Comparison of ENCODE assay signal across 8 cellular contexts in the genomic region with DNA sequence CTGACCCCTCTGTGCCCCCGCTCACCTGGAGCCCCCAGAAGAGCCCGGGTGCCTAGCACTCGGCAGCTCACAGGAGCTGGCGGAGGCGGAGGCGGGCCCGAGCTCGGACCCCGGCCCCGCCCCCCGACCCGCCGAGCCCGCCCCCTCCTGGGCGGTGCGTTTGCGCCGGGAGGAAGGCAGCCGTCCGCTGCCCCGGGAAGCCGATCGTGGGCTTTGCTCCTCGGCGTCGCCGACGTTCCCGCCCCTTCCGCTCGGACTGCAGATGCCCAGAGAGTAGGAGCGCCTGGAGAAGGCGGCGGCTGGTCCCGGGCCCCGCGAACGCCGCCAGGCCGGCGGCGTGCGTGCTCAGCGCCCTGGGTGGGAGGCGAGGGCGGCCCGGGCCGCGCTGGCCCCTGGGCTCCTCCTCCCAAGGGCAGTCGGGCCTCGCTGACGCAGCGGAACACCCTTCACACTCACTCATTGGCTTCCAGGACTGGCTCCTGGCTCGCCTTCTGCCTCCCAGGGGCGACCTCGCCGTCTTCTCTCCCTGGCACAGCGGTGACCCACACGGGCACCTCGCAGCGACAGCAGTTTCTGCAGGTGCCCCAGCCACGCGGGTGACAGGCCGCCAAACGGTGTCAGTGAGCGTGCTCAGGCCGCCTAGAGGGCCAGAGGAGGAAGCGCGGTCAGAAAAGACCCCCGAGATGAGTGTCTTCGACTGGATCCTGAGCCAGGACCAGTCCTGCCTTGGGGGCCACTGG. TPM values are rescaled to one million over a fixed set of nuclear protein-coding genes. Genes with fewer than 3 reads are reported as not detected.
DNase-seq lines count a peak whose midpoint lies in the region; ATAC-seq and TF ChIP-seq lines count a peak whose summit lies in the region.

A gene (minus strand): TSS at position 74 of the 740 bp plus-strand sequence. CDS start 415 bp downstream, outside the sequence.

- intact Hi-C loops in right lobe of liver (cut with DNase I) = no loop called here

- H3K27ac ChIP-seq in right lobe of liver = peak within 1 kb of the TSS; percentile 84 to 95 (median 92)

- WGBS in right lobe of liver (ENCODE audit: insufficient coverage, low coverage, low lambda C conversion rate, missing lambda C conversion rate) = 1% methylated on average over 17 of the region's 71 CpGs

- ATAC-seq in GM18867 (IDR thresholded peaks at IDR 0.05; ENCODE audit: unreplicated experiment) (peak; percentile 83), HG03139 (IDR thresholded peaks at IDR 0.05; ENCODE audit: unreplicated experiment) (peak; percentile 61), right lobe of liver (peak; percentile 86 to 96 (median 93))

- H3K4me3 ChIP-seq in right lobe of liver = peak within 1 kb of the TSS; percentile 60 to 84 (median 63)

- peak; percentile 96 for DNase-seq in AG08396 (ENCODE audit: low spot score)
- peak; percentile 33 for DNase-seq in NCI-H526 treated with DMSO at 0.1 percent for 48 hours (lab: John Stamatoyannopoulos, UW)
- peak; percentile 87 to 89 for DNase-seq in activated CD4-positive, alpha-beta T cell treated with anti-CD3 and anti-CD28 coated beads, Interleukin-2, amount 50 U/mL, for 48 hours
- DNase-seq in dermis microvascular lymphatic vessel endothelial cell (ENCODE audit: low read depth in 2 of 2) = peak; percentile 48 to 88
- DNase-seq in right lobe of liver = peak; percentile 92 to 95 (median 94)
- peak; percentile 84 for DNase-seq in stimulated activated CD4-positive, alpha-beta T cell treated with anti-CD3 and anti-CD28 coated beads, Interleukin-4, amount 100 ng/mL, for 1 hour

- peak; percentile 17 to 36 (median 30) for TF ChIP-seq CTCF in right lobe of liver (IDR thresholded peaks at IDR 0.05)

- peak; percentile 90 for TF ChIP-seq POLR2A in right lobe of liver (IDR thresholded peaks at IDR 0.05)

- no peaks in the 10 kb centered on the region for H3K27me3 ChIP-seq in right lobe of liver

- peaks cover 0 to 2% (median 0%) of the 10 kb centered on the region in 4 donors for H3K36me3 ChIP-seq in right lobe of liver

- peaks cover 0 to 6% (median 0%) of the 10 kb centered on the region in 4 donors for H3K4me1 ChIP-seq in right lobe of liver

- H3K9me3 ChIP-seq in right lobe of liver = no peaks in the 10 kb centered on the region

RNA-seq across cellular contexts. Expression of the gene that starts here (rescaled TPM):
- total RNA-seq in dermis microvascular lymphatic vessel endothelial cell = 13.5 and 34.0 TPM in 2 replicates
- total RNA-seq in right lobe of liver = 1 to 10 TPM; 5.5 to 8.9 (median 6.4) TPM

Comparison
In these comparisons a context has a peak if more than half of its experiments do, and no peak if none do; other contexts are left out.
1. Peak in every context shown above with its lines: DNase-seq, ATAC-seq, H3K4me3 ChIP-seq and H3K27ac ChIP-seq.
2. DNase-seq: peak in every context shown above with its lines; median percentile 96 in AG08396; 94 in right lobe of liver; 88 in activated CD4-positive, alpha-beta T cell treated with anti-CD3 and anti-CD28 coated beads, Interleukin-2, amount 50 U/mL, for 48 hours; 84 in stimulated activated CD4-positive, alpha-beta T cell treated with anti-CD3 and anti-CD28 coated beads, Interleukin-4, amount 100 ng/mL, for 1 hour; 68 in dermis microvascular lymphatic vessel endothelial cell; 33 in NCI-H526 treated with DMSO at 0.1 percent for 48 hours.